Comparison of ENCODE assay signal across 10 cellular contexts in the genomic region with DNA sequence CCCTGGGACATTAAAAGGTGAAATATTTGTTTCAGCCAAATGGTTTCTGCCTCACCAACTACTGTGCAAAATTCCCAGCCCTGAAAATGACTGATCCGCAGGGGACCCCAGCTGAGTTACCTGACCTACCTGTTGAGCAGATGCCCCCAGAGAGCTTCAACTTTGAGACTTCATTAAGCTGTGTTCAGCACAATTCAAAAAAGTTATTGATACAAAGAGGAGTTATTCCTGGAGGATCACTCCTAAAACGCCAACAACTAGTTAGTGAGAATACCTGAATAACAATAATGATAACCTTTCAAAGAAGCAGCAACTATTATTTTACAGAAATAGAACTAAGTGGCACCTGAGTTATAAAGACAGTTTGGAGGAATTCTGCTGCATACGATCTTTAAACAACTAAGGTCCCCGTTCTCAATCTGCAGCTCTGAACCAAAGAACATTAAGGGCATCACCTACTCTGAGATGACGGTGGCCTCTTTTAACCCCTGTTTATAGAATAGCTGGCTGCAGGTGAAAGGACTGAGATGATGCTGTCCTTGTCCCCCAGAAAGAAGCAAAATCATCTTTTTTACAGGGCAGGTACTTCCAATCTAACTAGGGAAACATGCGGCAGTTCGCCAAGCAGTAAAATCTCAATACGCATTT. TPM values are rescaled to one million over a fixed set of nuclear protein-coding genes. Genes with fewer than 3 reads are reported as not detected.
DNase-seq lines count a peak whose midpoint lies in the region; ATAC-seq and TF ChIP-seq lines count a peak whose summit lies in the region.
"Had no signal": no experiment of that assay in that cellular context is flagged by ENCODE, and none has a peak within 500 bp of the region (broad histone marks: within the 10 kb centered on the region; RNA-seq: fewer than 3 reads in every experiment).

No MANE protein-coding gene starts in this region.

- no peak overlapping the region for H2BK5ac ChIP-seq in trophoblast cell (ENCODE audit: low read depth, low read length, poor library complexity)

- H3K9me3 ChIP-seq in RWPE2 (ENCODE audit: severe bottlenecking): no peaks in the 10 kb centered on the region
- no peaks in the 10 kb centered on the region for H3K9me3 ChIP-seq in skeletal muscle satellite cell (replicated peaks; ENCODE audit: low read length)
- no peaks in the 10 kb centered on the region for H3K9me3 ChIP-seq in trophoblast cell (ENCODE audit: insufficient read depth, low read depth, low read length)

- no peaks in the 10 kb centered on the region for H3K79me1 ChIP-seq in trophoblast cell (ENCODE audit: low read length)

- no CpG with 5 or more reads among the region's 8 CpGs for WGBS in trophoblast cell (ENCODE audit: extremely low coverage, insufficient coverage, insufficient read length)

- no peak overlapping the region for H3K4ac ChIP-seq in trophoblast cell (ENCODE audit: low read depth, low read length)

- H4K91ac ChIP-seq in trophoblast cell (ENCODE audit: low read depth, low read length): no peak overlapping the region

- H3K27me3 ChIP-seq in RWPE2 (ENCODE audit: insufficient read depth, poor library complexity, severe bottlenecking) (peaks cover 56% of the 10 kb centered on the region), skeletal muscle satellite cell (ENCODE audit: control insufficient read depth, insufficient read depth, low read length) (peaks cover 9% of the 10 kb centered on the region), trophoblast cell (ENCODE audit: insufficient read depth, low read length) (peaks cover 4% of the 10 kb centered on the region)

- no peak overlapping the region for H3K23ac ChIP-seq in trophoblast cell (ENCODE audit: low read length)

- no peak overlapping the region for H2BK12ac ChIP-seq in trophoblast cell (ENCODE audit: low read length)

- peak overlapping the region; percentile 88 for H3K4me2 ChIP-seq in skeletal muscle satellite cell (ENCODE audit: low read length)
- H3K4me2 ChIP-seq in trophoblast cell (ENCODE audit: low read length): no peak overlapping the region

- TF ChIP-seq CTCF in RWPE2 (IDR thresholded peaks at IDR 0.05; ENCODE audit: poor library complexity, severe bottlenecking): no peak

- H3K18ac ChIP-seq in trophoblast cell (ENCODE audit: low read length): no peak overlapping the region

- H3K9ac ChIP-seq in skeletal muscle satellite cell (ENCODE audit: low read depth, low read length) (no peak overlapping the region), trophoblast cell (ENCODE audit: low read length) (no peak overlapping the region)

- H2AFZ ChIP-seq in trophoblast cell (ENCODE audit: insufficient read depth, low read length, poor library complexity): no peak overlapping the region

- no peak overlapping the region for H2AK5ac ChIP-seq in trophoblast cell (ENCODE audit: low read length)

- H3K27ac ChIP-seq in RWPE2 (ENCODE audit: poor library complexity, severe bottlenecking) (no peak overlapping the region), trophoblast cell (ENCODE audit: low read depth, low read length) (no peak overlapping the region)

- ATAC-seq in RWPE2 (ENCODE audit: low read depth) (no peak), HG03196 (IDR thresholded peaks at IDR 0.05; ENCODE audit: unreplicated experiment) (no peak)

- no peak overlapping the region for H4K12ac ChIP-seq in trophoblast cell (ENCODE audit: low read depth, low read length)

- H3K4me3 ChIP-seq in RWPE2 (ENCODE audit: severe bottlenecking) (peak overlapping the region; percentile 35), skeletal muscle satellite cell (ENCODE audit: low read length) (peak overlapping the region; percentile 82), trophoblast cell (ENCODE audit: low read depth, low read length) (no peak overlapping the region)

- H3K79me2 ChIP-seq in trophoblast cell (ENCODE audit: control insufficient read depth, insufficient read depth, low read length, poor library complexity): no peaks in the 10 kb centered on the region

- H3K36me3 ChIP-seq in RWPE2 (ENCODE audit: low read depth): no peaks in the 10 kb centered on the region
- no peaks in the 10 kb centered on the region for H3K36me3 ChIP-seq in skeletal muscle satellite cell (ENCODE audit: insufficient read depth, low read length)
- H3K36me3 ChIP-seq in trophoblast cell (ENCODE audit: control insufficient read depth in 1 of 2, insufficient read depth in 2 of 2, low read length in 2 of 2): no peaks in the 10 kb centered on the region

- H3K14ac ChIP-seq in trophoblast cell (ENCODE audit: low read length): no peak overlapping the region

- no peak overlapping the region for H2BK120ac ChIP-seq in trophoblast cell (ENCODE audit: insufficient read depth, low read length, poor library complexity)

- H3K4me1 ChIP-seq in RWPE2 (ENCODE audit: insufficient read depth, poor library complexity, severe bottlenecking) (no peaks in the 10 kb centered on the region), skeletal muscle satellite cell (ENCODE audit: control insufficient read depth, insufficient read depth, low read length) (no peaks in the 10 kb centered on the region), trophoblast cell (ENCODE audit: control insufficient read depth in 1 of 2, insufficient read depth in 2 of 2, low read length in 2 of 2) (peaks cover 6 to 8% of the 10 kb centered on the region in 2 experiments)

- no peak overlapping the region for H4K8ac ChIP-seq in trophoblast cell (ENCODE audit: low read depth, low read length)

- peak; percentile 10 for DNase-seq in NCI-H1092 treated with DMSO at 0.1 percent for 48 hours (lab: John Stamatoyannopoulos, UW)
- DNase-seq in NCI-H1092 (lab: John Stamatoyannopoulos, UW): no peak
- DNase-seq in RWPE2 (ENCODE audit: low spot score): no peak
- peak; percentile 2 for DNase-seq in fibroblast of peridontal ligament (ENCODE audit: extremely low read depth)
- DNase-seq in trophoblast cell: no peak
- DNase-seq in NCI-H510A (lab: John Stamatoyannopoulos, UW): no peak

RNA-seq across cellular contexts. Expression of a gene that starts 0.7 kb away (rescaled TPM):
- not detected in 2 replicates for total RNA-seq in skeletal muscle satellite cell (2012; rRNA removed)
- polyA plus RNA-seq in trophoblast cell (2013): 0.19 and 0.26 TPM in 2 replicates
- total RNA-seq: activated CD8-positive, alpha-beta memory T cell treated with anti-CD3 and anti-CD28 coated beads for 36 hours; fibroblast of villous mesenchyme had no signal

Comparison
In these comparisons a context has a peak if more than half of its experiments do, and no peak if none do; other contexts are left out.
1. DNase-seq: peak in NCI-H1092 treated with DMSO at 0.1 percent for 48 hours (single experiment) and fibroblast of peridontal ligament (single experiment); none in NCI-H1092 (single experiment), RWPE2 (single experiment), trophoblast cell (0 of 2) and NCI-H510A (single experiment).